ENCODE assay signal across 8 cellular contexts in genomic region chr10:91799580-91799975, GRCh38. TPM values are rescaled to one million over a fixed set of nuclear protein-coding genes. Genes with fewer than 3 reads are reported as not detected.
DNase-seq lines count a peak whose midpoint lies in the region; ATAC-seq, FAIRE-seq and TF ChIP-seq lines count a peak whose summit lies in the region.

No MANE protein-coding gene starts in this region.

- peak overlapping the region; percentile 93 to 97; a peak in 3 of 6 replicates for H3K27ac ChIP-seq in A549

- H3K4me2 ChIP-seq in A549 = peak overlapping the region; percentile 93

- DNase-seq in A549 (ENCODE audit: low read depth in 1 of 2, low spot score in 1 of 2) (peak in 1 of 2 experiments; percentile 21), HT1080 (ENCODE audit: low read depth) (peak; percentile 28), mesothelial cell of epicardium (ENCODE audit: low spot score in 2 of 2, unreplicated experiment in 2 of 2) (no peak), mucosa of gallbladder (ENCODE audit: low spot score) (no peak), KG1 (lab: John Stamatoyannopoulos, UW) (no peak), SKM-1 treated with dmso at 0.1 percent for 144 hours (lab: John Stamatoyannopoulos, UW; ENCODE audit: unreplicated experiment) (no peak)
- no peak for DNase-seq in stimulated activated CD8-positive, alpha-beta memory T cell treated with anti-CD3 and anti-CD28 coated beads, Interleukin-4, amount 100 ng/mL, for 48 hours

- H3K4me3 ChIP-seq in A549 = peak overlapping the region; percentile 73

- POLR2A ChIA-PET in A549 (lab: Yijun Ruan, JAX) = interaction anchor here (1.7 kb wide), 1 partner anchor 124 kb away, joined by 13 read pairs; the partner anchor contains the start of gene BTAF1

- H3K9me3 Mint-ChIP-seq in brain (peaks cover 0 to 4% (median 0%) of the 10 kb centered on the region in 5 experiments), mesothelial cell of epicardium (no peaks in the 10 kb centered on the region)

- WGBS in A549 (ENCODE audit: missing lambda C conversion rate) = 22% methylated on average over 4 of the region's 4 CpGs

- H3K27ac Mint-ChIP-seq in brain = peak overlapping the region in 4 of 5 experiments; percentile 12 to 99 (median 98)
- peak overlapping the region; percentile 99 for H3K27ac Mint-ChIP-seq in mesothelial cell of epicardium

- H3K36me3 Mint-ChIP-seq in brain (peaks cover 42% of the 10 kb centered on the region), mesothelial cell of epicardium (peaks cover 10% of the 10 kb centered on the region)

- no peaks in the 10 kb centered on the region for H3K9me3 ChIP-seq in A549

- CTCF ChIA-PET in A549 (lab: Yijun Ruan, JAX) = interaction anchor here (1.1 kb wide), 1 partner anchor 41 kb away, joined by 3 read pairs; no protein-coding TSS in a partner anchor

- peak overlapping the region; percentile 92 to 99 (median 98) for H3K4me3 Mint-ChIP-seq in brain
- H3K4me3 Mint-ChIP-seq in mesothelial cell of epicardium = peak overlapping the region; percentile 95

- no peak for TF ChIP-seq POLR2A in A549 (IDR thresholded peaks at IDR 0.05; ENCODE audit: low read length)

- H3K27me3 Mint-ChIP-seq in brain (peaks cover 5% of the 10 kb centered on the region), mesothelial cell of epicardium (ENCODE audit: low read depth) (no peaks in the 10 kb centered on the region)

- H3K4me1 Mint-ChIP-seq in brain (peaks cover 75% of the 10 kb centered on the region), mesothelial cell of epicardium (peaks cover 40% of the 10 kb centered on the region)

- no peak for TF ChIP-seq RAD21 in A549 (conservative IDR thresholded peaks at IDR 0.05 in 1 of 2, IDR thresholded peaks at IDR 0.05 in 1 of 2)

- peaks cover 33% of the 10 kb centered on the region for H3K4me1 ChIP-seq in A549

- no peak for FAIRE-seq in A549 (lab: Jason Lieb, UNC)

- TF ChIP-seq EP300 in A549 (IDR thresholded peaks at IDR 0.05) = no peak

- ATAC-seq in A549 = no peak

- TF ChIP-seq CTCF in A549 (IDR thresholded peaks at IDR 0.05) (no peak), brain (conservative IDR thresholded peaks at IDR 0.05) (no peak), mesothelial cell of epicardium (IDR thresholded peaks at IDR 0.05; ENCODE audit: unreplicated experiment) (no peak)

TF ChIP-seq in A549, 52 proteins besides CTCF, POLR2A, EP300 and RAD21:
- TF ChIP-seq FOSL2 (IDR thresholded peaks at IDR 0.05) (no peak), FOSL2 (CRISPR knock-in tag; IDR thresholded peaks at IDR 0.05) (peak; percentile 76), PBX3 (IDR thresholded peaks at IDR 0.05) (no peak)

RNA-seq across cellular contexts. Expression of gene TNKS2, which starts 1.4 kb away (rescaled TPM):
- polyA plus RNA-seq in A549 (2011; rRNA removed) (40.4 and 45.3 TPM in 2 replicates), A549 (2017; fragmentation: RNase III; extraction: RNeasy Plus Mini Kit Qiagen cat#74134 plus additional on column Dnase treatment) (19.2 to 20.8 TPM (median 20.6 TPM) in 3 replicates), brain (ENCODE audit: insufficient read depth, low read depth, low replicate concordance) (18.3 TPM)
- polyA plus RNA-seq in A549 (2012; cell fraction: cytosol; rRNA removed) = 7.0 and 8.7 TPM in 2 replicates
- polyA plus RNA-seq in A549 (2012; cell fraction: nucleus; rRNA removed) = 6.7 and 9.6 TPM in 2 replicates
- polyA minus RNA-seq in A549 (2011; rRNA and poly(A)+ RNA removed) = 36.7 and 37.8 TPM in 2 replicates
- total RNA-seq in HT1080 (2014; rRNA removed; shearing (Covaris generic)) = 17.2 and 27.0 TPM in 2 replicates
- 20.2 and 26.4 TPM in 2 replicates for polyA plus RNA-seq in HT1080 (2015; cell fraction: cytosol; rRNA removed)
- polyA plus RNA-seq in HT1080 (2015; cell fraction: nucleus; rRNA removed) = 33.4 and 40.0 TPM in 2 replicates
- total RNA-seq in mesothelial cell of epicardium (53.7 to 54.2 TPM (median 53.8 TPM) in 3 replicates), mucosa of gallbladder (35.1 TPM)
